ENCODE assay signal across 10 cellular contexts in genomic region chr4:25320374-25321172, GRCh38. TPM values are rescaled to one million over a fixed set of nuclear protein-coding genes. Genes with fewer than 3 reads are reported as not detected.
DNase-seq lines count a peak whose midpoint lies in the region; ATAC-seq lines count a peak whose summit lies in the region.
"Had no signal": no experiment of that assay in that cellular context is flagged by ENCODE, and none has a peak within 500 bp of the region (broad histone marks: within the 10 kb centered on the region; RNA-seq: fewer than 3 reads in every experiment).

No MANE protein-coding gene starts in this region.

- intact Hi-C loops in activated T-helper 1 cell treated with anti-CD3 and anti-CD28 coated beads, Interleukin-12 subunit alpha, Interleukin-12 subunit beta, Interleukin-2, Interleukin-4 antibody, amounts not matched to agents 30 ng/mL and 10 ng/mL and 1 ng/mL, durations not matched to agents 14 hours and 24 hours and 36 hours (cut with micrococcal nuclease) = loop anchor here (1.0 to 2.0 kb wide), 3 partner anchors 8 to 160 kb away; partner anchors contain the start of genes SEPSECS and ZCCHC4

- peaks cover 39% of the 10 kb centered on the region for H3K36me3 ChIP-seq in HUES64 (ENCODE audit: insufficient read depth, low read length)

- no peaks in the 10 kb centered on the region for H3K27me3 Mint-ChIP-seq in activated T-helper 1 cell treated with anti-CD3 and anti-CD28 coated beads, Interleukin-12 subunit alpha, Interleukin-12 subunit beta, Interleukin-2, Interleukin-4 antibody, amounts not matched to agents 30 ng/mL and 10 ng/mL and 1 ng/mL, durations not matched to agents 14 hours and 24 hours and 36 hours (ENCODE audit: insufficient read depth)

- H3K27ac Mint-ChIP-seq in activated T-helper 1 cell treated with anti-CD3 and anti-CD28 coated beads, Interleukin-12 subunit alpha, Interleukin-12 subunit beta, Interleukin-2, Interleukin-4 antibody, amounts not matched to agents 30 ng/mL and 10 ng/mL and 1 ng/mL, durations not matched to agents 14 hours and 24 hours and 36 hours = peak overlapping the region; percentile 76

- peaks cover 24% of the 10 kb centered on the region for H3K4me1 Mint-ChIP-seq in activated T-helper 1 cell treated with anti-CD3 and anti-CD28 coated beads, Interleukin-12 subunit alpha, Interleukin-12 subunit beta, Interleukin-2, Interleukin-4 antibody, amounts not matched to agents 30 ng/mL and 10 ng/mL and 1 ng/mL, durations not matched to agents 14 hours and 24 hours and 36 hours (ENCODE audit: low read depth)

- no peaks in the 10 kb centered on the region for H3K27me3 ChIP-seq in HUES64 (ENCODE audit: insufficient read depth, low read length)

- peak overlapping the region; percentile 18 for H3K27ac ChIP-seq in HUES64 (ENCODE audit: low read depth, low read length)

- WGBS in HUES64 = 75% methylated on average over 1 of the region's 2 CpGs

- H3K4me1 ChIP-seq in HUES64 (ENCODE audit: insufficient read depth, low read length) = 0 out of 2 replicates have a peak, but pooled peaks cover 4% of the 10 kb centered on the region

- no peak overlapping the region for H3K4me3 ChIP-seq in HUES64 (ENCODE audit: low read length)

- H3K9me3 ChIP-seq in HUES64 (ENCODE audit: insufficient read depth, low read depth, low read length) = no peaks in the 10 kb centered on the region

- no peak for ATAC-seq in GM18873 (IDR thresholded peaks at IDR 0.05; ENCODE audit: low FRiP score, unreplicated experiment)

- H3K4me3 Mint-ChIP-seq in activated T-helper 1 cell treated with anti-CD3 and anti-CD28 coated beads, Interleukin-12 subunit alpha, Interleukin-12 subunit beta, Interleukin-2, Interleukin-4 antibody, amounts not matched to agents 30 ng/mL and 10 ng/mL and 1 ng/mL, durations not matched to agents 14 hours and 24 hours and 36 hours = peak overlapping the region; percentile 2

- H3K9ac ChIP-seq in HUES64 (ENCODE audit: low read depth, low read length) = no peak overlapping the region

- H3K9me3 Mint-ChIP-seq in activated T-helper 1 cell treated with anti-CD3 and anti-CD28 coated beads, Interleukin-12 subunit alpha, Interleukin-12 subunit beta, Interleukin-2, Interleukin-4 antibody, amounts not matched to agents 30 ng/mL and 10 ng/mL and 1 ng/mL, durations not matched to agents 14 hours and 24 hours and 36 hours = no peaks in the 10 kb centered on the region

- H3K36me3 Mint-ChIP-seq in activated T-helper 1 cell treated with anti-CD3 and anti-CD28 coated beads, Interleukin-12 subunit alpha, Interleukin-12 subunit beta, Interleukin-2, Interleukin-4 antibody, amounts not matched to agents 30 ng/mL and 10 ng/mL and 1 ng/mL, durations not matched to agents 14 hours and 24 hours and 36 hours (ENCODE audit: low read depth) = peaks cover 9% of the 10 kb centered on the region

- DNase-seq in GM04503 (ENCODE audit: low read depth) = peak; percentile 39
- DNase-seq in activated T-helper 1 cell treated with anti-CD3 and anti-CD28 coated beads, Interleukin-12 subunit alpha, Interleukin-12 subunit beta, Interleukin-2, Interleukin-4 antibody, amounts not matched to agents 30 ng/mL and 10 ng/mL and 1 ng/mL, durations not matched to agents 14 hours and 24 hours and 36 hours (ENCODE audit: low spot score) = no peak
- DNase-seq in myocyte (ENCODE audit: low read depth) = peak; percentile 36
- no peak for DNase-seq in NCI-H82 treated with DMSO at 0.1 percent for 48 hours (lab: John Stamatoyannopoulos, UW; ENCODE audit: unreplicated experiment)
- no peak for DNase-seq in NCI-H1436 (lab: John Stamatoyannopoulos, UW)
- DNase-seq in NCI-H128 (lab: John Stamatoyannopoulos, UW; ENCODE audit: unreplicated experiment) = no peak
- DNase-seq: aorta, RPMI8226 had no signal

RNA-seq across cellular contexts. Expression of gene ZCCHC4, which starts 8.0 kb away (rescaled TPM):
- 7.0 TPM for polyA plus RNA-seq in HUES64 (2013, experiment 1 of 2)
- 7.5 TPM for polyA plus RNA-seq in HUES64 (2013, experiment 2 of 2)
- total RNA-seq in activated T-helper 1 cell treated with anti-CD3 and anti-CD28 coated beads, Interleukin-12 subunit alpha, Interleukin-12 subunit beta, Interleukin-2, Interleukin-4 antibody, amounts not matched to agents 30 ng/mL and 10 ng/mL and 1 ng/mL, durations not matched to agents 14 hours and 24 hours and 36 hours = 13.5 and 15.3 TPM in 2 replicates
- total RNA-seq in myocyte = 12.3 and 14.0 TPM in 2 replicates
- polyA plus RNA-seq in myocyte (2012) = 6.4 TPM

RNA-seq across cellular contexts. Expression of gene ANAPC4, which starts 56.5 kb away (rescaled TPM):
- polyA plus RNA-seq in HUES64 (2013, experiment 1 of 2) = 29.2 TPM
- polyA plus RNA-seq in HUES64 (2013, experiment 2 of 2) = 22.4 TPM
- total RNA-seq in activated T-helper 1 cell treated with anti-CD3 and anti-CD28 coated beads, Interleukin-12 subunit alpha, Interleukin-12 subunit beta, Interleukin-2, Interleukin-4 antibody, amounts not matched to agents 30 ng/mL and 10 ng/mL and 1 ng/mL, durations not matched to agents 14 hours and 24 hours and 36 hours = 36.0 and 39.9 TPM in 2 replicates
- total RNA-seq in myocyte = 16.8 and 21.6 TPM in 2 replicates
- 10.4 TPM for polyA plus RNA-seq in myocyte (2012)

Comparison
In these comparisons a context has a peak if more than half of its experiments do, and no peak if none do; other contexts are left out.
1. DNase-seq: peak in GM04503 (single experiment) and myocyte (single experiment); none in activated T-helper 1 cell treated with anti-CD3 and anti-CD28 coated beads, Interleukin-12 subunit alpha, Interleukin-12 subunit beta, Interleukin-2, Interleukin-4 antibody, amounts not matched to agents 30 ng/mL and 10 ng/mL and 1 ng/mL, durations not matched to agents 14 hours and 24 hours and 36 hours (single experiment), NCI-H82 treated with DMSO at 0.1 percent for 48 hours (single experiment), NCI-H1436 (single experiment) and NCI-H128 (single experiment).